ENCODE assay signal across 1 cellular context in genomic region chr17:65515959-65516948, GRCh38.
TF ChIP-seq lines count a peak whose summit lies in the region.

No MANE protein-coding gene starts in this region.

TF ChIP-seq in HepG2, 621 proteins besides CTCF, POLR2A, EP300 and RAD21 (continued from another document):
- TF ChIP-seq GMEB1 (CRISPR knock-in tag; IDR thresholded peaks at IDR 0.05; ENCODE audit: borderline replicate concordance) (no peak), AKAP8 (CRISPR knock-in tag; IDR thresholded peaks at IDR 0.05) (no peak), ZNF576 (CRISPR knock-in tag; IDR thresholded peaks at IDR 0.05) (no peak), ZNF629 (CRISPR knock-in tag; conservative IDR thresholded peaks at IDR 0.05) (peak; percentile 65; the same call in 1 of the 2 replicates), SALL1 (CRISPR knock-in tag; IDR thresholded peaks at IDR 0.05) (peak; percentile 42), SIX4 (CRISPR knock-in tag; IDR thresholded peaks at IDR 0.05) (no peak), ZBTB7B (CRISPR knock-in tag; IDR thresholded peaks at IDR 0.05) (no peak), RAD51 (IDR thresholded peaks at IDR 0.05; ENCODE audit: borderline replicate concordance) (no peak), RFXAP (CRISPR knock-in tag; IDR thresholded peaks at IDR 0.05; ENCODE audit: borderline replicate concordance) (no peak), ZNF784 (CRISPR knock-in tag; IDR thresholded peaks at IDR 0.05; ENCODE audit: borderline replicate concordance) (no peak), SIN3A (IDR thresholded peaks at IDR 0.05; ENCODE audit: borderline replicate concordance, low read depth, low read length) (no peak), THAP8 (CRISPR knock-in tag; IDR thresholded peaks at IDR 0.05; ENCODE audit: borderline replicate concordance) (no peak), ZNF513 (CRISPR knock-in tag; conservative IDR thresholded peaks at IDR 0.05) (no peak), SUZ12 (IDR thresholded peaks at IDR 0.05; ENCODE audit: low read depth, low read length) (no peak)
- TF ChIP-seq, protein P1, sequence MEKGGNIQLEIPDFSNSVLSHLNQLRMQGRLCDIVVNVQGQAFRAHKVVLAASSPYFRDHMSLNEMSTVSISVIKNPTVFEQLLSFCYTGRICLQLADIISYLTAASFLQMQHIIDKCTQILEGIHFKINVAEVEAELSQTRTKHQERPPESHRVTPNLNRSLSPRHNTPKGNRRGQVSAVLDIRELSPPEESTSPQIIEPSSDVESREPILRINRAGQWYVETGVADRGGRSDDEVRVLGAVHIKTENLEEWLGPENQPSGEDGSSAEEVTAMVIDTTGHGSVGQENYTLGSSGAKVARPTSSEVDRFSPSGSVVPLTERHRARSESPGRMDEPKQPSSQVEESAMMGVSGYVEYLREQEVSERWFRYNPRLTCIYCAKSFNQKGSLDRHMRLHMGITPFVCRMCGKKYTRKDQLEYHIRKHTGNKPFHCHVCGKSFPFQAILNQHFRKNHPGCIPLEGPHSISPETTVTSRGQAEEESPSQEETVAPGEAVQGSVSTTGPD (CRISPR knock-in tag; IDR thresholded peaks at IDR 0.05) = no peak
- TF ChIP-seq, protein P2, sequence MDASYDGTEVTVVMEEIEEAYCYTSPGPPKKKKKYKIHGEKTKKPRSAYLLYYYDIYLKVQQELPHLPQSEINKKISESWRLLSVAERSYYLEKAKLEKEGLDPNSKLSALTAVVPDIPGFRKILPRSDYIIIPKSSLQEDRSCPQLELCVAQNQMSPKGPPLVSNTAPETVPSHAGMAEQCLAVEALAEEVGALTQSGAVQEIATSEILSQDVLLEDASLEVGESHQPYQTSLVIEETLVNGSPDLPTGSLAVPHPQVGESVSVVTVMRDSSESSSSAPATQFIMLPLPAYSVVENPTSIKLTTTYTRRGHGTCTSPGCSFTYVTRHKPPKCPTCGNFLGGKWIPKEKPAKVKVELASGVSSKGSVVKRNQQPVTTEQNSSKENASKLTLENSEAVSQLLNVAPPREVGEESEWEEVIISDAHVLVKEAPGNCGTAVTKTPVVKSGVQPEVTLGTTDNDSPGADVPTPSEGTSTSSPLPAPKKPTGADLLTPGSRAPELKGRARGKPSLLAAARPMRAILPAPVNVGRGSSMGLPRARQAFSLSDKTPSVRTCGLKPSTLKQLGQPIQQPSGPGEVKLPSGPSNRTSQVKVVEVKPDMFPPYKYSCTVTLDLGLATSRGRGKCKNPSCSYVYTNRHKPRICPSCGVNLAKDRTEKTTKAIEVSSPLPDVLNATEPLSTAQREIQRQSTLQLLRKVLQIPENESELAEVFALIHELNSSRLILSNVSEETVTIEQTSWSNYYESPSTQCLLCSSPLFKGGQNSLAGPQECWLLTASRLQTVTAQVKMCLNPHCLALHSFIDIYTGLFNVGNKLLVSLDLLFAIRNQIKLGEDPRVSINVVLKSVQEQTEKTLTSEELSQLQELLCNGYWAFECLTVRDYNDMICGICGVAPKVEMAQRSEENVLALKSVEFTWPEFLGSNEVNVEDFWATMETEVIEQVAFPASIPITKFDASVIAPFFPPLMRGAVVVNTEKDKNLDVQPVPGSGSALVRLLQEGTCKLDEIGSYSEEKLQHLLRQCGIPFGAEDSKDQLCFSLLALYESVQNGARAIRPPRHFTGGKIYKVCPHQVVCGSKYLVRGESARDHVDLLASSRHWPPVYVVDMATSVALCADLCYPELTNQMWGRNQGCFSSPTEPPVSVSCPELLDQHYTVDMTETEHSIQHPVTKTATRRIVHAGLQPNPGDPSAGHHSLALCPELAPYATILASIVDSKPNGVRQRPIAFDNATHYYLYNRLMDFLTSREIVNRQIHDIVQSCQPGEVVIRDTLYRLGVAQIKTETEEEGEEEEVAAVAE (CRISPR knock-in tag; IDR thresholded peaks at IDR 0.05; ENCODE audit: borderline replicate concordance) = no peak
- TF ChIP-seq, protein P3, sequence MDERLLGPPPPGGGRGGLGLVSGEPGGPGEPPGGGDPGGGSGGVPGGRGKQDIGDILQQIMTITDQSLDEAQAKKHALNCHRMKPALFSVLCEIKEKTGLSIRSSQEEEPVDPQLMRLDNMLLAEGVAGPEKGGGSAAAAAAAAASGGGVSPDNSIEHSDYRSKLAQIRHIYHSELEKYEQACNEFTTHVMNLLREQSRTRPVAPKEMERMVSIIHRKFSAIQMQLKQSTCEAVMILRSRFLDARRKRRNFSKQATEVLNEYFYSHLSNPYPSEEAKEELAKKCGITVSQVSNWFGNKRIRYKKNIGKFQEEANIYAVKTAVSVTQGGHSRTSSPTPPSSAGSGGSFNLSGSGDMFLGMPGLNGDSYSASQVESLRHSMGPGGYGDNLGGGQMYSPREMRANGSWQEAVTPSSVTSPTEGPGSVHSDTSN (CRISPR knock-in tag; IDR thresholded peaks at IDR 0.05) = no peak
- TF ChIP-seq, protein P4, sequence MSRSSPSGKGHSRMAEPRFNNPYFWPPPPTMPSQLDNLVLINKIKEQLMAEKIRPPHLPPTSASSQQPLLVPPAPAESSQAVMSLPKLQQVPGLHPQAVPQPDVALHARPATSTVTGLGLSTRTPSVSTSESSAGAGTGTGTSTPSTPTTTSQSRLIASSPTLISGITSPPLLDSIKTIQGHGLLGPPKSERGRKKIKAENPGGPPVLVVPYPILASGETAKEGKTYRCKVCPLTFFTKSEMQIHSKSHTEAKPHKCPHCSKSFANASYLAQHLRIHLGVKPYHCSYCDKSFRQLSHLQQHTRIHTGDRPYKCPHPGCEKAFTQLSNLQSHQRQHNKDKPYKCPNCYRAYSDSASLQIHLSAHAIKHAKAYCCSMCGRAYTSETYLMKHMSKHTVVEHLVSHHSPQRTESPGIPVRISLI (CRISPR knock-in tag; IDR thresholded peaks at IDR 0.05; ENCODE audit: borderline replicate concordance) = peak; percentile 65; the same call in 1 of the 2 replicates
- TF ChIP-seq, protein P5, sequence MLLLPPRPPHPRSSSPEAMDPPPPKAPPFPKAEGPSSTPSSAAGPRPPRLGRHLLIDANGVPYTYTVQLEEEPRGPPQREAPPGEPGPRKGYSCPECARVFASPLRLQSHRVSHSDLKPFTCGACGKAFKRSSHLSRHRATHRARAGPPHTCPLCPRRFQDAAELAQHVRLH (CRISPR knock-in tag; IDR thresholded peaks at IDR 0.05; ENCODE audit: borderline replicate concordance, low read depth) = peak; percentile 41; the same call in 1 of the 2 replicates
- TF ChIP-seq, protein P6, sequence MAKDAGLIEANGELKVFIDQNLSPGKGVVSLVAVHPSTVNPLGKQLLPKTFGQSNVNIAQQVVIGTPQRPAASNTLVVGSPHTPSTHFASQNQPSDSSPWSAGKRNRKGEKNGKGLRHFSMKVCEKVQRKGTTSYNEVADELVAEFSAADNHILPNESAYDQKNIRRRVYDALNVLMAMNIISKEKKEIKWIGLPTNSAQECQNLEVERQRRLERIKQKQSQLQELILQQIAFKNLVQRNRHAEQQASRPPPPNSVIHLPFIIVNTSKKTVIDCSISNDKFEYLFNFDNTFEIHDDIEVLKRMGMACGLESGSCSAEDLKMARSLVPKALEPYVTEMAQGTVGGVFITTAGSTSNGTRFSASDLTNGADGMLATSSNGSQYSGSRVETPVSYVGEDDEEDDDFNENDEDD (CRISPR knock-in tag; IDR thresholded peaks at IDR 0.05; ENCODE audit: borderline replicate concordance) = peak; percentile 34; the same call in 1 of the 2 replicates
